8 cellular contexts compared by ENCODE assay signal in genomic region chr2:231191896-231192872, GRCh38. TPM values are rescaled to one million over a fixed set of nuclear protein-coding genes. Genes with fewer than 3 reads are reported as not detected.
DNase-seq lines count a peak whose midpoint lies in the region; ATAC-seq and TF ChIP-seq lines count a peak whose summit lies in the region.

No MANE protein-coding gene starts in this region.

- no peaks in the 10 kb centered on the region for H3K9me3 ChIP-seq in DOHH2 (ENCODE audit: control insufficient read depth, insufficient read depth, low read length)

- H3K36me3 ChIP-seq in DOHH2 (ENCODE audit: control insufficient read depth, low read length), result no peaks in the 10 kb centered on the region

- no peak overlapping the region for H3K4me3 Mint-ChIP-seq in stimulated activated naive CD8-positive, alpha-beta T cell treated with anti-CD3 and anti-CD28 coated beads, Interleukin-15, amount 100 ng/mL, for 72 hours

- no peaks in the 10 kb centered on the region for H3K9me2 ChIP-seq in DOHH2 (replicated peaks; ENCODE audit: control insufficient read depth, low read length)

- H3K27ac ChIP-seq in DOHH2 (ENCODE audit: low read depth, low read length) (no peak overlapping the region), coronary artery (peak overlapping the region; percentile 97)

- H3K27ac Mint-ChIP-seq in stimulated activated naive CD8-positive, alpha-beta T cell treated with anti-CD3 and anti-CD28 coated beads, Interleukin-15, amount 100 ng/mL, for 72 hours, result no peak overlapping the region

- H3K4me1 Mint-ChIP-seq in stimulated activated naive CD8-positive, alpha-beta T cell treated with anti-CD3 and anti-CD28 coated beads, Interleukin-15, amount 100 ng/mL, for 72 hours, result no peaks in the 10 kb centered on the region

- no peaks in the 10 kb centered on the region for H3K79me2 ChIP-seq in DOHH2 (ENCODE audit: control insufficient read depth, low read length)

- H3K27me3 ChIP-seq in DOHH2 (ENCODE audit: control insufficient read depth, low read length), result peaks cover 6% of the 10 kb centered on the region; the same call in 1 of the 2 replicates

- no peaks in the 10 kb centered on the region for H3K4me1 ChIP-seq in DOHH2 (ENCODE audit: control insufficient read depth, low read length)

- TF ChIP-seq CTCF in DOHH2 (IDR thresholded peaks at IDR 0.05; ENCODE audit: low read depth, low read length, poor library complexity, severe bottlenecking) (peak; percentile 48), coronary artery (IDR thresholded peaks at IDR 0.05) (peak; percentile 77)

- DNase-seq in NCI-H460 (ENCODE audit: extremely low read depth, low read depth) (peak; percentile 27), coronary artery (ENCODE audit: low spot score) (peak; percentile 87), medulla oblongata (ENCODE audit: extremely low spot score) (peak; percentile 29)
- no peak for DNase-seq in stimulated activated naive CD8-positive, alpha-beta T cell treated with anti-CD3 and anti-CD28 coated beads, Interleukin-15, amount 100 ng/mL, for 72 hours

- H3K4me3 ChIP-seq in DOHH2 (ENCODE audit: low read length) (no peak overlapping the region), coronary artery (peak overlapping the region; percentile 19)

- peaks cover 54% of the 10 kb centered on the region for H3K27me3 Mint-ChIP-seq in stimulated activated naive CD8-positive, alpha-beta T cell treated with anti-CD3 and anti-CD28 coated beads, Interleukin-15, amount 100 ng/mL, for 72 hours

- no peak overlapping the region for H3K4me2 ChIP-seq in DOHH2 (ENCODE audit: low read length)

- no peaks in the 10 kb centered on the region for H3F3A ChIP-seq in DOHH2 (ENCODE audit: control insufficient read depth, insufficient read depth)

- no peaks in the 10 kb centered on the region for H3K9me3 Mint-ChIP-seq in stimulated activated naive CD8-positive, alpha-beta T cell treated with anti-CD3 and anti-CD28 coated beads, Interleukin-15, amount 100 ng/mL, for 72 hours

- no peaks in the 10 kb centered on the region for H4K20me1 ChIP-seq in DOHH2 (ENCODE audit: control insufficient read depth, insufficient read depth, low read depth, low read length)

- ATAC-seq in HG02678 (IDR thresholded peaks at IDR 0.05; ENCODE audit: unreplicated experiment), result no peak
- no peak for ATAC-seq in stimulated activated naive CD8-positive, alpha-beta T cell treated with anti-CD3 and anti-CD28 coated beads, Interleukin-15, amount 100 ng/mL, for 72 hours
- ATAC-seq in HG03280 (IDR thresholded peaks at IDR 0.05; ENCODE audit: unreplicated experiment), result no peak
- no peak for ATAC-seq in GM21737 (IDR thresholded peaks at IDR 0.05; ENCODE audit: unreplicated experiment)

RNA-seq across cellular contexts. Expression of gene ARMC9, which starts 6.2 kb away (rescaled TPM):
- total RNA-seq in NCI-H460 (2014; rRNA removed; shearing (Covaris generic)), result 8.9 TPM in 2 replicates
- polyA plus RNA-seq in NCI-H460 (2014; cell fraction: nucleus; rRNA removed), result 8.6 and 9.1 TPM in 2 replicates

Comparison
In these comparisons a context has a peak if more than half of its experiments do, and no peak if none do; other contexts are left out.
1. DNase-seq: peak in NCI-H460 (single experiment), coronary artery (single experiment) and medulla oblongata (single experiment); none in stimulated activated naive CD8-positive, alpha-beta T cell treated with anti-CD3 and anti-CD28 coated beads, Interleukin-15, amount 100 ng/mL, for 72 hours (0 of 2).